17 cellular contexts compared by ENCODE assay signal in genomic region chr13:22717036-22717435, GRCh38.
"Had no signal": no experiment of that assay in that cellular context is flagged by ENCODE, and none has a peak within 500 bp of the region (broad histone marks: within the 10 kb centered on the region; RNA-seq: fewer than 3 reads in every experiment).

No MANE protein-coding gene starts in this region.

- H3K27me3 ChIP-seq: esophagus muscularis mucosa, tibial artery had no signal

- ATAC-seq: activated CD8-positive, alpha-beta T cell treated with anti-CD3 and anti-CD28 coated beads, Interleukin-2, amount 10 ng/mL, durations not matched to agents 7 days and 5 days; activated naive CD4-positive, alpha-beta T cell treated with anti-CD3 and anti-CD28 coated beads, Interleukin-2, amount 50 U/mL, for 72 hours; left colon had no signal

- H3K4me1 ChIP-seq: esophagus muscularis mucosa, tibial artery had no signal

- DNase-seq: activated CD4-positive, alpha-beta T cell treated with anti-CD3 and anti-CD28 coated beads for 1 hour; activated CD4-positive, alpha-beta T cell treated with anti-CD3 and anti-CD28 coated beads, Interleukin-2, amount 50 U/mL, for 1 hour; activated CD8-positive, alpha-beta T cell treated with anti-CD3 and anti-CD28 coated beads, Interleukin-2, amount 10 ng/mL, durations not matched to agents 7 days and 5 days; activated gamma-delta T cell treated with Interleukin-2 at 50 U/mL for 16 hours; aorta; islet precursor cell; left colon; mesenchymal stem cell; naive B cell; stimulated activated CD4-positive, alpha-beta T cell treated with anti-CD3 and anti-CD28 coated beads, Interleukin-2, amount 100 ng/mL, for 48 hours; stimulated activated CD8-positive, alpha-beta memory T cell treated with anti-CD3 and anti-CD28 coated beads, Interleukin-4, amount 100 ng/mL, for 48 hours; stimulated activated naive CD4-positive, alpha-beta T cell treated with Interleukin-2 at 50 U/mL for 16 hours; tibial artery; WERI-Rb-1 had no signal

- H3K4me3 ChIP-seq: esophagus muscularis mucosa, tibial artery had no signal

- H3K36me3 ChIP-seq: esophagus muscularis mucosa, tibial artery, WERI-Rb-1 had no signal

- FAIRE-seq: frontal cortex had no signal

- H3K9me3 ChIP-seq: esophagus muscularis mucosa, tibial artery had no signal

- H3K27ac ChIP-seq: esophagus muscularis mucosa, tibial artery, WERI-Rb-1 had no signal
